ENCODE assay signal across 8 cellular contexts in the genomic region with DNA sequence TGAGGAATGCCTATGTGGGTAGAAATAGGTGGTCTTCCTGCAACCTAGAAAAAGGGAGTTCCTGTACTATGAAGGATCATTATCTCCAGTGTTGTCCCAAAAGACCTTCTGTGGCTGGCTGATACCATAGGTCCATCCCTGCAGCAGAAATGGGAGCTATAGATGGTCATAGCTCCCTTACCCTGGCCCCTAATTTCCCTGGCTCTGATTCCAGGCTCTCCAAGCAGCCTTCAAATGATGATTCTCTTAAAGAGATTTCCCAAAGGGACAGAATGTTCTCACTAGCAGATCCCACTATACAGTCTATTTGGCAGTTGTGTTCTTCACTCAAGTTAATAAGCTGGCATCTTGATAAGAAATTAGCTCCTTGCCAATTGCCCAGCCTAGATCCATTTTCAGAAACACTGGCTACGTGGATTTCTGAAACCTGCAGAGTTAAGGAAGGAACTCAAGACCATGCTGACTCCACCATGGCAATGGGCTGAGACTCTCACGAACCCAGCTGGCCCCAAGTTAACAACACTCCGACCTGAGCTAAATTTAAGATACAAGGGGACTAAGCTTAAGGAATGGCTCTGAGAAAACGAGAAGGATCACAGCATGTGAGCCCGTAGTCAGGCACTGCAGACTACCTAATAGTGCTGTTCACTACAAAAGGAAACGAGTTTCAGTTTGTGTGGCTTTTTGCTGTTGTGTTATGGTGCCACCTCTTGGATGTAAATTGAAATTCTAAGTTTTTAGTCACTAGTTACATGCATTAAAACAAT. TPM values are rescaled to one million over a fixed set of nuclear protein-coding genes. Genes with fewer than 3 reads are reported as not detected.
DNase-seq lines count a peak whose midpoint lies in the region; ATAC-seq and TF ChIP-seq lines count a peak whose summit lies in the region.

No MANE protein-coding gene starts in this region.

- H3K9me3 Mint-ChIP-seq in activated T-cell treated with anti-CD3 and anti-CD28 coated beads, Interleukin-2, amount 50 U/mL, for 72 hours = no peaks in the 10 kb centered on the region
- no peaks in the 10 kb centered on the region for H3K9me3 Mint-ChIP-seq in osteocyte (ENCODE audit: unreplicated experiment)

- DNase-seq in AG09319 (ENCODE audit: extremely low read depth, low read depth) = peak; percentile 31
- DNase-seq in NCI-H526 treated with DMSO at 0.1 percent for 48 hours (lab: John Stamatoyannopoulos, UW) = peak; percentile 43
- peak; percentile 25 to 38 for DNase-seq in activated T-cell treated with anti-CD3 and anti-CD28 coated beads, Interleukin-2, amount 50 U/mL, for 72 hours
- peak; percentile 40 to 73 for DNase-seq in foreskin fibroblast
- DNase-seq in osteocyte (ENCODE audit: extremely low spot score, unreplicated experiment) = peak; percentile 44

- peak overlapping the region; percentile 51 to 62 for H3K4me3 Mint-ChIP-seq in activated T-cell treated with anti-CD3 and anti-CD28 coated beads, Interleukin-2, amount 50 U/mL, for 72 hours
- H3K4me3 Mint-ChIP-seq in osteocyte (ENCODE audit: unreplicated experiment) = peak overlapping the region; percentile 69

- peak; percentile 46 for TF ChIP-seq CTCF in AG09319 (IDR thresholded peaks at IDR 0.05; ENCODE audit: low read depth, low read length)
- peak; percentile 46; the same call in 1 of the 2 replicates for TF ChIP-seq CTCF in GM12875 (IDR thresholded peaks at IDR 0.05; ENCODE audit: borderline replicate concordance, insufficient read depth, low read depth, low read length)
- peak; percentile 30 for TF ChIP-seq CTCF in foreskin fibroblast (IDR thresholded peaks at IDR 0.05; ENCODE audit: low read depth, low read length)
- TF ChIP-seq CTCF in osteocyte (IDR thresholded peaks at IDR 0.05) = peak; percentile 70

- H3K36me3 Mint-ChIP-seq in activated T-cell treated with anti-CD3 and anti-CD28 coated beads, Interleukin-2, amount 50 U/mL, for 72 hours (ENCODE audit: insufficient read depth in 2 of 2) = no peaks in the 10 kb centered on the region
- no peaks in the 10 kb centered on the region for H3K36me3 Mint-ChIP-seq in osteocyte (ENCODE audit: unreplicated experiment)

- no peaks in the 10 kb centered on the region for H3K27me3 Mint-ChIP-seq in activated T-cell treated with anti-CD3 and anti-CD28 coated beads, Interleukin-2, amount 50 U/mL, for 72 hours (ENCODE audit: low read depth)
- no peaks in the 10 kb centered on the region for H3K27me3 Mint-ChIP-seq in osteocyte (ENCODE audit: unreplicated experiment)

- ATAC-seq in HG02973 (IDR thresholded peaks at IDR 0.05; ENCODE audit: unreplicated experiment) (peak; percentile 83), GM18520 (IDR thresholded peaks at IDR 0.05; ENCODE audit: unreplicated experiment) (no peak)
- peak; percentile 82 to 87 for ATAC-seq in activated T-cell treated with anti-CD3 and anti-CD28 coated beads, Interleukin-2, amount 50 U/mL, for 72 hours (replicated peaks in 1 of 2)

- H3K4me1 Mint-ChIP-seq in activated T-cell treated with anti-CD3 and anti-CD28 coated beads, Interleukin-2, amount 50 U/mL, for 72 hours (ENCODE audit: low read depth) = peaks cover 9% of the 10 kb centered on the region
- H3K4me1 Mint-ChIP-seq in osteocyte (ENCODE audit: unreplicated experiment) = peaks cover 6% of the 10 kb centered on the region

- H3K4me3 ChIP-seq in GM12875 (ENCODE audit: low read depth, low read length) (no peak overlapping the region), foreskin fibroblast (ENCODE audit: low read depth in 1 of 2, low read length in 2 of 2) (peak overlapping the region; percentile 43 to 53)

- H3K27ac Mint-ChIP-seq in activated T-cell treated with anti-CD3 and anti-CD28 coated beads, Interleukin-2, amount 50 U/mL, for 72 hours = peak overlapping the region; percentile 30
- H3K27ac Mint-ChIP-seq in osteocyte (ENCODE audit: unreplicated experiment) = no peak overlapping the region

RNA-seq across cellular contexts. Expression of a gene that starts 11.4 kb away (rescaled TPM):
- total RNA-seq in activated T-cell treated with anti-CD3 and anti-CD28 coated beads, Interleukin-2, amount 50 U/mL, for 72 hours = 10 to 100 TPM; 31.5 to 40.8 TPM
- total RNA-seq in osteocyte = 22.2 and 24.5 TPM in 2 replicates

RNA-seq across cellular contexts. Expression of a gene that starts 14.1 kb away (rescaled TPM):
- total RNA-seq in activated T-cell treated with anti-CD3 and anti-CD28 coated beads, Interleukin-2, amount 50 U/mL, for 72 hours = 10 to 100 TPM; 14.0 to 16.0 TPM
- 19.7 and 23.8 TPM in 2 replicates for total RNA-seq in osteocyte

RNA-seq across cellular contexts. Expression of a gene that starts 47.6 kb away (rescaled TPM):
- total RNA-seq in activated T-cell treated with anti-CD3 and anti-CD28 coated beads, Interleukin-2, amount 50 U/mL, for 72 hours = 10 to 100 TPM in 1 of 2 donors, 1 to 10 TPM in 1; 9.6 to 10.9 TPM
- 3.2 and 6.3 TPM in 2 replicates for total RNA-seq in osteocyte
